ENCODE assay signal across 1 cellular context in genomic region chr2:62705007-62705829, GRCh38.
TF ChIP-seq lines count a peak whose summit lies in the region.

TSS of gene EHBP1 (plus strand) at chr2:62705713. CDS start at chr2:62707192, 1,479 bp downstream.

TF ChIP-seq in GM12878, 131 proteins besides CTCF, POLR2A, EP300 and RAD21 (continued from another document and continues in another):
- TF ChIP-seq MEF2B (IDR thresholded peaks at IDR 0.05; ENCODE audit: partially characterized antibody, poor library complexity, severe bottlenecking), result no peak
- no peak for TF ChIP-seq SKIL (IDR thresholded peaks at IDR 0.05; ENCODE audit: low read depth, poor library complexity, severe bottlenecking)
- TF ChIP-seq NRF1 (conservative IDR thresholded peaks at IDR 0.05; ENCODE audit: low read depth, low read length), result peak; percentile 29; the same call in 1 of the 2 replicates
- no peak for TF ChIP-seq RB1 (IDR thresholded peaks at IDR 0.05; ENCODE audit: borderline replicate concordance)
- peak; percentile 49; the same call in 1 of the 2 replicates for TF ChIP-seq SPI1 (IDR thresholded peaks at IDR 0.05; ENCODE audit: borderline replicate concordance, insufficient read depth, low read depth, low read length)
- no peak for TF ChIP-seq SREBF1 (IDR thresholded peaks at IDR 0.05; ENCODE audit: low read length)
- no peak for TF ChIP-seq GATAD2B (conservative IDR thresholded peaks at IDR 0.05; ENCODE audit: low read depth)
- TF ChIP-seq ZNF207 (IDR thresholded peaks at IDR 0.05; ENCODE audit: borderline replicate concordance), result 0 out of 2 replicates have a peak, but pooled peaks have one; percentile 66
- no peak for TF ChIP-seq CBX5 (IDR thresholded peaks at IDR 0.05; ENCODE audit: low read depth)
- no peak; the same call in 1 of the 2 replicates for TF ChIP-seq E2F4 (IDR thresholded peaks at IDR 0.05; ENCODE audit: low read depth, low read length)
- no peak for TF ChIP-seq PAX8 (IDR thresholded peaks at IDR 0.05)
- TF ChIP-seq YY1 (IDR thresholded peaks at IDR 0.05; ENCODE audit: low read depth, low read length), result peak; percentile 86
- TF ChIP-seq TAF1 (IDR thresholded peaks at IDR 0.05; ENCODE audit: borderline replicate concordance, low read depth, low read length), result peak; percentile 65; the same call in 1 of the 2 replicates
- TF ChIP-seq CHD2 (IDR thresholded peaks at IDR 0.05; ENCODE audit: borderline replicate concordance, low read depth, low read length), result peak; percentile 94
- TF ChIP-seq IRF3 (IDR thresholded peaks at IDR 0.05), result peak; percentile 93
- TF ChIP-seq MTA2 (IDR thresholded peaks at IDR 0.05; ENCODE audit: low read depth), result no peak
- no peak for TF ChIP-seq YBX1 (IDR thresholded peaks at IDR 0.05)
- TF ChIP-seq CBX3 (IDR thresholded peaks at IDR 0.05; ENCODE audit: borderline replicate concordance, low read depth), result no peak
- TF ChIP-seq EGR1 (IDR thresholded peaks at IDR 0.05; ENCODE audit: borderline replicate concordance in 1 of 2, low read depth in 2 of 2, low read length in 2 of 2), result peak in 1 of 2 experiments; percentile 89; a peak in 2 of 3 replicates
- TF ChIP-seq RAD51 (IDR thresholded peaks at IDR 0.05), result 0 out of 2 replicates have a peak, but pooled peaks have one; percentile 18
- no peak for TF ChIP-seq SREBF2 (IDR thresholded peaks at IDR 0.05; ENCODE audit: low read length)
- TF ChIP-seq SIX5 (IDR thresholded peaks at IDR 0.05; ENCODE audit: low read depth, low read length, severe bottlenecking), result no peak
- no peak for TF ChIP-seq CUX1 (IDR thresholded peaks at IDR 0.05; ENCODE audit: insufficient replicate concordance, low read depth, low read length)
- TF ChIP-seq BCL11A (IDR thresholded peaks at IDR 0.05; ENCODE audit: low read depth, low read length), result no peak
- TF ChIP-seq ATF3 (IDR thresholded peaks at IDR 0.05; ENCODE audit: borderline replicate concordance, extremely low read depth, low read depth, low read length), result no peak
- no peak for TF ChIP-seq ZSCAN29 (IDR thresholded peaks at IDR 0.05)
- no peak for TF ChIP-seq E2F8 (IDR thresholded peaks at IDR 0.05; ENCODE audit: low read depth, partially characterized antibody)
- TF ChIP-seq TCF7 (IDR thresholded peaks at IDR 0.05; ENCODE audit: borderline replicate concordance), result no peak
- TF ChIP-seq BACH1 (IDR thresholded peaks at IDR 0.05; ENCODE audit: borderline replicate concordance), result no peak; the same call in 1 of the 2 replicates
- no peak for TF ChIP-seq GABPA (IDR thresholded peaks at IDR 0.05; ENCODE audit: low read depth)
- TF ChIP-seq NBN (IDR thresholded peaks at IDR 0.05), result peak; percentile 62
- TF ChIP-seq PAX5 (IDR thresholded peaks at IDR 0.05; ENCODE audit: borderline replicate concordance, low read depth, low read length), result no peak
- peak; percentile 72; the same call in 1 of the 2 replicates for TF ChIP-seq TARDBP (IDR thresholded peaks at IDR 0.05; ENCODE audit: borderline replicate concordance)
- no peak for TF ChIP-seq ATF2 (IDR thresholded peaks at IDR 0.05; ENCODE audit: low read length)
- TF ChIP-seq MEF2A (IDR thresholded peaks at IDR 0.05; ENCODE audit: insufficient read depth, low read depth, low read length), result no peak
- TF ChIP-seq SP1 (IDR thresholded peaks at IDR 0.05; ENCODE audit: low read depth, low read length), result peak; percentile 94
- TF ChIP-seq ZBTB40 (IDR thresholded peaks at IDR 0.05; ENCODE audit: borderline replicate concordance), result no peak; the same call in 1 of the 2 replicates
- TF ChIP-seq RBBP5 (conservative IDR thresholded peaks at IDR 0.05), result no peak
- no peak for TF ChIP-seq ETV6 (conservative IDR thresholded peaks at IDR 0.05 in 1 of 2, IDR thresholded peaks at IDR 0.05 in 1 of 2; ENCODE audit: borderline replicate concordance in 1 of 2, low read depth in 1 of 2)
